Comparison of ENCODE assay signal across 1 cellular context in the genomic region with DNA sequence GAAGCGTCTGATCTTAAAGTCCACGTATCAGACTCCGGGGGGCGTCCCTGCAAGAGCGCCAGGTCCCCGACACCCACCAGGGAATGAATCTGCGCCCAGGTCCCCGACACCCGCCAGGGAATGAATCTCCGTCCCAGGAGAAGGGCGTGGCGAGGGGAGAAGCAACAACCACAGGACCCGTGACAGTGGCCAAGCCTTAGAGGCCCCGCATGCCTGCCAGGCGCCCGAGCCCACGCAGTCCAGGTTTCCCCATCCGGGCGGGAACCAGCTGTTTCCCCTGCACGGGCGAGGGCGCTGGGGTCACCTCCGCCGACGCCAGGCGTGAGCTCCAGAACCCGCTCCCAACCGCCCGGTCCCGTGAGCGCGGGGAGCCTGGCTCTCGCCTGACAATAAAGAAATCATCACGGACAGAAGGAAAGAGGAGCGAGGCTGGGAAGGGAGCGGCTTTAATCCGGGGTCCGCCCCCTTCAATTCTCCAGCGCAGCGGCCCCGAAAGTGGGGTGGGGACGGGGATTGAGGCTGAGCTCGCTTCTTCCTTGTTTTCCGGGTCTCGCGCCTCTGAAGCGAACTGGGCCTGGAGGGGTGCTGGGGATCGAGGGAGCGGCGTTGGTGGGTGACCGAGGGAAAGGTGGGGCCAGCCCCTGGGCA.
TF ChIP-seq lines count a peak whose summit lies in the region.

No MANE protein-coding gene starts in this region.

TF ChIP-seq in HEK293, 187 proteins besides CTCF, POLR2A, EP300 and RAD21 (continued from another document):
- TF ChIP-seq, protein P1, sequence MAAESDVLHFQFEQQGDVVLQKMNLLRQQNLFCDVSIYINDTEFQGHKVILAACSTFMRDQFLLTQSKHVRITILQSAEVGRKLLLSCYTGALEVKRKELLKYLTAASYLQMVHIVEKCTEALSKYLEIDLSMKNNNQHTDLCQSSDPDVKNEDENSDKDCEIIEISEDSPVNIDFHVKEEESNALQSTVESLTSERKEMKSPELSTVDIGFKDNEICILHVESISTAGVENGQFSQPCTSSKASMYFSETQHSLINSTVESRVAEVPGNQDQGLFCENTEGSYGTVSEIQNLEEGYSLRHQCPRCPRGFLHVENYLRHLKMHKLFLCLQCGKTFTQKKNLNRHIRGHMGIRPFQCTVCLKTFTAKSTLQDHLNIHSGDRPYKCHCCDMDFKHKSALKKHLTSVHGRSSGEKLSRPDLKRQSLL (tag by site-specific recombination; IDR thresholded peaks at IDR 0.05), result peak; percentile 12; the same call in 1 of the 2 replicates
- TF ChIP-seq GLI2 (tag by site-specific recombination; IDR thresholded peaks at IDR 0.05; ENCODE audit: borderline replicate concordance, low read depth) (no peak), ZNF24 (tag by site-specific recombination; IDR thresholded peaks at IDR 0.05) (0 out of 2 replicates have a peak, but pooled peaks have one; percentile 23), ZFHX2 (tag by site-specific recombination; conservative IDR thresholded peaks at IDR 0.05) (peak; percentile 76), ZNF394 (tag by site-specific recombination; IDR thresholded peaks at IDR 0.05; ENCODE audit: borderline replicate concordance) (0 out of 2 replicates have a peak, but pooled peaks have one; percentile 5), KLF9 (tag by site-specific recombination; IDR thresholded peaks at IDR 0.05; ENCODE audit: low read depth) (peak; percentile 43; the same call in 1 of the 2 replicates), ZXDB (tag by site-specific recombination; IDR thresholded peaks at IDR 0.05) (0 out of 2 replicates have a peak, but pooled peaks have one; percentile 35), KLF8 (tag by site-specific recombination; IDR thresholded peaks at IDR 0.05) (no peak), KLF16 (tag by site-specific recombination; IDR thresholded peaks at IDR 0.05) (0 out of 2 replicates have a peak, but pooled peaks have one; percentile 22), ZNF571 (tag by site-specific recombination; IDR thresholded peaks at IDR 0.05) (no peak), ZNF747 (tag by site-specific recombination; IDR thresholded peaks at IDR 0.05) (no peak), ZBTB20 (tag by site-specific recombination; IDR thresholded peaks at IDR 0.05) (peak; percentile 61), SP3 (tag by site-specific recombination; IDR thresholded peaks at IDR 0.05) (0 out of 2 replicates have a peak, but pooled peaks have one; percentile 25), KLF1 (tag by site-specific recombination; IDR thresholded peaks at IDR 0.05) (peak; percentile 18; the same call in 1 of the 2 replicates)
- TF ChIP-seq, protein P2, sequence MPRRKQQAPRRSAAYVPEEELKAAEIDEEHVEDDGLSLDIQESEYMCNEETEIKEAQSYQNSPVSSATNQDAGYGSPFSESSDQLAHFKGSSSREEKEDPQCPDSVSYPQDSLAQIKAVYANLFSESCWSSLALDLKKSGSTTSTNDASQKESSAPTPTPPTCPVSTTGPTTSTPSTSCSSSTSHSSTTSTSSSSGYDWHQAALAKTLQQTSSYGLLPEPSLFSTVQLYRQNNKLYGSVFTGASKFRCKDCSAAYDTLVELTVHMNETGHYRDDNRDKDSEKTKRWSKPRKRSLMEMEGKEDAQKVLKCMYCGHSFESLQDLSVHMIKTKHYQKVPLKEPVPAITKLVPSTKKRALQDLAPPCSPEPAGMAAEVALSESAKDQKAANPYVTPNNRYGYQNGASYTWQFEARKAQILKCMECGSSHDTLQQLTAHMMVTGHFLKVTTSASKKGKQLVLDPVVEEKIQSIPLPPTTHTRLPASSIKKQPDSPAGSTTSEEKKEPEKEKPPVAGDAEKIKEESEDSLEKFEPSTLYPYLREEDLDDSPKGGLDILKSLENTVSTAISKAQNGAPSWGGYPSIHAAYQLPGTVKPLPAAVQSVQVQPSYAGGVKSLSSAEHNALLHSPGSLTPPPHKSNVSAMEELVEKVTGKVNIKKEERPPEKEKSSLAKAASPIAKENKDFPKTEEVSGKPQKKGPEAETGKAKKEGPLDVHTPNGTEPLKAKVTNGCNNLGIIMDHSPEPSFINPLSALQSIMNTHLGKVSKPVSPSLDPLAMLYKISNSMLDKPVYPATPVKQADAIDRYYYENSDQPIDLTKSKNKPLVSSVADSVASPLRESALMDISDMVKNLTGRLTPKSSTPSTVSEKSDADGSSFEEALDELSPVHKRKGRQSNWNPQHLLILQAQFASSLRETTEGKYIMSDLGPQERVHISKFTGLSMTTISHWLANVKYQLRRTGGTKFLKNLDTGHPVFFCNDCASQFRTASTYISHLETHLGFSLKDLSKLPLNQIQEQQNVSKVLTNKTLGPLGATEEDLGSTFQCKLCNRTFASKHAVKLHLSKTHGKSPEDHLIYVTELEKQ (tag by site-specific recombination; IDR thresholded peaks at IDR 0.05; ENCODE audit: borderline replicate concordance), result no peak
- TF ChIP-seq, protein P3, sequence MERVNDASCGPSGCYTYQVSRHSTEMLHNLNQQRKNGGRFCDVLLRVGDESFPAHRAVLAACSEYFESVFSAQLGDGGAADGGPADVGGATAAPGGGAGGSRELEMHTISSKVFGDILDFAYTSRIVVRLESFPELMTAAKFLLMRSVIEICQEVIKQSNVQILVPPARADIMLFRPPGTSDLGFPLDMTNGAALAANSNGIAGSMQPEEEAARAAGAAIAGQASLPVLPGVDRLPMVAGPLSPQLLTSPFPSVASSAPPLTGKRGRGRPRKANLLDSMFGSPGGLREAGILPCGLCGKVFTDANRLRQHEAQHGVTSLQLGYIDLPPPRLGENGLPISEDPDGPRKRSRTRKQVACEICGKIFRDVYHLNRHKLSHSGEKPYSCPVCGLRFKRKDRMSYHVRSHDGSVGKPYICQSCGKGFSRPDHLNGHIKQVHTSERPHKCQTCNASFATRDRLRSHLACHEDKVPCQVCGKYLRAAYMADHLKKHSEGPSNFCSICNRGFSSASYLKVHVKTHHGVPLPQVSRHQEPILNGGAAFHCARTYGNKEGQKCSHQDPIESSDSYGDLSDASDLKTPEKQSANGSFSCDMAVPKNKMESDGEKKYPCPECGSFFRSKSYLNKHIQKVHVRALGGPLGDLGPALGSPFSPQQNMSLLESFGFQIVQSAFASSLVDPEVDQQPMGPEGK (tag by site-specific recombination; IDR thresholded peaks at IDR 0.05), result peak; percentile 3; the same call in 1 of the 2 replicates
- TF ChIP-seq, protein P4, sequence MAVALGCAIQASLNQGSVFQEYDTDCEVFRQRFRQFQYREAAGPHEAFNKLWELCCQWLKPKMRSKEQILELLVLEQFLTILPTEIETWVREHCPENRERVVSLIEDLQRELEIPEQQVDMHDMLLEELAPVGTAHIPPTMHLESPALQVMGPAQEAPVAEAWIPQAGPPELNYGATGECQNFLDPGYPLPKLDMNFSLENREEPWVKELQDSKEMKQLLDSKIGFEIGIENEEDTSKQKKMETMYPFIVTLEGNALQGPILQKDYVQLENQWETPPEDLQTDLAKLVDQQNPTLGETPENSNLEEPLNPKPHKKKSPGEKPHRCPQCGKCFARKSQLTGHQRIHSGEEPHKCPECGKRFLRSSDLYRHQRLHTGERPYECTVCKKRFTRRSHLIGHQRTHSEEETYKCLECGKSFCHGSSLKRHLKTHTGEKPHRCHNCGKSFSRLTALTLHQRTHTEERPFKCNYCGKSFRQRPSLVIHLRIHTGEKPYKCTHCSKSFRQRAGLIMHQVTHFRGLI (tag by site-specific recombination; IDR thresholded peaks at IDR 0.05), result no peak
- TF ChIP-seq, protein P5, sequence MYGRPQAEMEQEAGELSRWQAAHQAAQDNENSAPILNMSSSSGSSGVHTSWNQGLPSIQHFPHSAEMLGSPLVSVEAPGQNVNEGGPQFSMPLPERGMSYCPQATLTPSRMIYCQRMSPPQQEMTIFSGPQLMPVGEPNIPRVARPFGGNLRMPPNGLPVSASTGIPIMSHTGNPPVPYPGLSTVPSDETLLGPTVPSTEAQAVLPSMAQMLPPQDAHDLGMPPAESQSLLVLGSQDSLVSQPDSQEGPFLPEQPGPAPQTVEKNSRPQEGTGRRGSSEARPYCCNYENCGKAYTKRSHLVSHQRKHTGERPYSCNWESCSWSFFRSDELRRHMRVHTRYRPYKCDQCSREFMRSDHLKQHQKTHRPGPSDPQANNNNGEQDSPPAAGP (tag by site-specific recombination; IDR thresholded peaks at IDR 0.05), result no peak
